20 cellular contexts compared by ENCODE assay signal in genomic region chr5:178516836-178517235, GRCh38.
DNase-seq lines count a peak whose midpoint lies in the region; ATAC-seq and TF ChIP-seq lines count a peak whose summit lies in the region.
"Had no signal": no experiment of that assay in that cellular context is flagged by ENCODE, and none has a peak within 500 bp of the region (broad histone marks: within the 10 kb centered on the region; RNA-seq: fewer than 3 reads in every experiment).

No MANE protein-coding gene starts in this region.

- no peaks in the 10 kb centered on the region for H3K4me1 Mint-ChIP-seq in endodermal cell
- H3K4me1 Mint-ChIP-seq: CD8-positive, alpha-beta memory T cell had no signal

- H3K9me3 ChIP-seq in DND-41 (ENCODE audit: insufficient read depth, low read length, severe bottlenecking) (peaks cover 3% of the 10 kb centered on the region), endodermal cell (ENCODE audit: control insufficient read depth, low read length) (peaks cover 13% of the 10 kb centered on the region), sigmoid colon (no peaks in the 10 kb centered on the region), neuronal stem cell (replicated peaks in 1 of 2; ENCODE audit: control insufficient read depth in 2 of 2, insufficient read depth in 1 of 2, low read depth in 1 of 2, low read length in 2 of 2) (peaks cover 2 to 15% of the 10 kb centered on the region in 2 donors)
- H3K9me3 ChIP-seq: BE2C had no signal

- no peak overlapping the region for H2AK5ac ChIP-seq in neuronal stem cell (ENCODE audit: low read depth, low read length)

- H2BK5ac ChIP-seq in neuronal stem cell (ENCODE audit: low read length): no peak overlapping the region

- TF ChIP-seq CTCF in DND-41 (IDR thresholded peaks at IDR 0.05; ENCODE audit: borderline replicate concordance, extremely low read depth, low read length, poor library complexity, severe bottlenecking) (no peak), HL-60 (IDR thresholded peaks at IDR 0.05; ENCODE audit: insufficient read depth, low read length) (no peak), endodermal cell (conservative IDR thresholded peaks at IDR 0.05) (no peak), sigmoid colon (IDR thresholded peaks at IDR 0.05) (no peak)

- intact Hi-C loops in sigmoid colon (cut with DNase I): no loop called here

- peaks cover 22% of the 10 kb centered on the region for H3K9me3 Mint-ChIP-seq in endodermal cell
- H3K9me3 Mint-ChIP-seq: CD4-positive, alpha-beta T cell had no signal

- no peak overlapping the region for H4K91ac ChIP-seq in neuronal stem cell (ENCODE audit: low read depth, low read length, poor library complexity)

- no peak overlapping the region for H2BK12ac ChIP-seq in neuronal stem cell (ENCODE audit: low read length)

- H3K27me3 ChIP-seq in DND-41 (ENCODE audit: insufficient read depth, low read length, poor library complexity): no peaks in the 10 kb centered on the region
- H3K27me3 ChIP-seq in HL-60 (ENCODE audit: insufficient read depth, poor library complexity, severe bottlenecking): no peaks in the 10 kb centered on the region
- H3K27me3 ChIP-seq in endodermal cell (ENCODE audit: control insufficient read depth, insufficient read depth, low read length, poor library complexity, severe bottlenecking): no peaks in the 10 kb centered on the region
- no peaks in the 10 kb centered on the region for H3K27me3 ChIP-seq in sigmoid colon
- no peaks in the 10 kb centered on the region for H3K27me3 ChIP-seq in neuronal stem cell (ENCODE audit: control insufficient read depth in 3 of 3, insufficient read depth in 3 of 3, low read depth in 1 of 3, low read length in 3 of 3)
- H3K27me3 ChIP-seq: BE2C; BLaER1 treated with 17β-estradiol and CSF1 and Interleukin-3, amounts not matched to agents 10 nM and 100 nM had no signal

- H3K4me3 Mint-ChIP-seq in endodermal cell: no peak overlapping the region
- H3K4me3 Mint-ChIP-seq: CD14-positive monocyte; CD4-positive, alpha-beta T cell; CD8-positive, alpha-beta memory T cell had no signal

- H3K36me3 Mint-ChIP-seq in endodermal cell (ENCODE audit: low read depth): peaks cover 55% of the 10 kb centered on the region
- H3K36me3 Mint-ChIP-seq: CD14-positive monocyte had no signal

- no peak overlapping the region for H2BK15ac ChIP-seq in neuronal stem cell (ENCODE audit: low read length)

- H4K8ac ChIP-seq in neuronal stem cell (ENCODE audit: low read depth, low read length): no peak overlapping the region

- peak; percentile 89 for ATAC-seq in DND-41 (ENCODE audit: insufficient read depth, low read depth)
- ATAC-seq: A549 had no signal

- H3K14ac ChIP-seq in neuronal stem cell (ENCODE audit: low read length): no peak overlapping the region

- DNase-seq in DND-41: peak; percentile 70
- peak in 1 of 2 experiments; percentile 84 for DNase-seq in HL-60 (ENCODE audit: low read depth in 1 of 2, low spot score in 1 of 2)
- peak; percentile 8 for DNase-seq in endodermal cell
- peak; percentile 35 for DNase-seq in sigmoid colon
- DNase-seq in caudate nucleus (lab: John Stamatoyannopoulos, UW): no peak
- DNase-seq in DMS 273 treated with DMSO at 0.1 percent for 48 hours (lab: John Stamatoyannopoulos, UW): no peak
- DNase-seq in neuronal stem cell (ENCODE audit: low spot score): no peak
- DNase-seq: 8988T; ACHN; AML-193; BE2C; CD4-positive, alpha-beta T cell; CD8-positive, alpha-beta memory T cell; DMS53; DMS79 treated with DMSO at 0.1 percent for 48 hours; GOT3; HCEC 1CT had no signal

- no peak overlapping the region for H3K4ac ChIP-seq in neuronal stem cell (ENCODE audit: low read length)

- no peaks in the 10 kb centered on the region for H3K79me1 ChIP-seq in neuronal stem cell (ENCODE audit: low read depth, low read length)

- H3K9ac ChIP-seq in DND-41 (ENCODE audit: low read depth, low read length): no peak overlapping the region
- no peak overlapping the region for H3K9ac ChIP-seq in endodermal cell (ENCODE audit: extremely low read depth, low read length, poor library complexity, severe bottlenecking)
- H3K9ac ChIP-seq in neuronal stem cell (ENCODE audit: low read depth, low read length, poor library complexity): no peak overlapping the region
- H3K9ac ChIP-seq: BLaER1 treated with 17β-estradiol and CSF1 and Interleukin-3, amounts not matched to agents 10 nM and 100 nM had no signal

- H3K4me1 ChIP-seq in DND-41 (ENCODE audit: insufficient read depth, low read length) (no peaks in the 10 kb centered on the region), endodermal cell (ENCODE audit: control insufficient read depth, insufficient read depth, low read length) (no peaks in the 10 kb centered on the region), sigmoid colon (no peaks in the 10 kb centered on the region), neuronal stem cell (ENCODE audit: control insufficient read depth in 2 of 2, insufficient read depth in 1 of 2, low read depth in 1 of 2, low read length in 2 of 2) (no peaks in the 10 kb centered on the region)
- H3K4me1 ChIP-seq: A549; BE2C; BLaER1 treated with 17β-estradiol and CSF1 and Interleukin-3, amounts not matched to agents 10 nM and 100 nM had no signal

- 92 to 93% methylated on average over 2 to 8 of the region's 8 CpGs for WGBS in endodermal cell (ENCODE audit: insufficient coverage in 1 of 2, insufficient read length in 1 of 2), 2 experiments
- 79 to 87% methylated on average over 8 of the region's 8 CpGs for WGBS in sigmoid colon, 2 donors
- WGBS in neuronal stem cell (ENCODE audit: extremely low coverage in 2 of 2, insufficient read length in 2 of 2, insufficient replicate concordance in 1 of 2), 2 donors: no CpG with 5 or more reads among the region's 8 CpGs

- H3K27me3 Mint-ChIP-seq in endodermal cell (ENCODE audit: insufficient read depth): no peaks in the 10 kb centered on the region

- H4K20me1 ChIP-seq in DND-41 (ENCODE audit: insufficient read depth, low read length): no peaks in the 10 kb centered on the region
- H4K20me1 ChIP-seq: BLaER1 treated with 17β-estradiol and CSF1 and Interleukin-3, amounts not matched to agents 10 nM and 100 nM had no signal

- no peak for TF ChIP-seq POLR2A in sigmoid colon (IDR thresholded peaks at IDR 0.05)

- no peak overlapping the region for H2AFZ ChIP-seq in DND-41 (ENCODE audit: low read depth, low read length)
- H2AFZ ChIP-seq in neuronal stem cell (ENCODE audit: low read length): no peak overlapping the region

- no peaks in the 10 kb centered on the region for H3K79me2 ChIP-seq in DND-41 (ENCODE audit: insufficient read depth, low read length)

- no peak overlapping the region for H3K27ac Mint-ChIP-seq in endodermal cell
- H3K27ac Mint-ChIP-seq: CD4-positive, alpha-beta T cell had no signal

- no peak overlapping the region for H3K18ac ChIP-seq in neuronal stem cell (ENCODE audit: low read length)

- H3K36me3 ChIP-seq in DND-41 (ENCODE audit: insufficient read depth, low read length) (no peaks in the 10 kb centered on the region), endodermal cell (ENCODE audit: control insufficient read depth, insufficient read depth, low read length) (no peaks in the 10 kb centered on the region), sigmoid colon (no peaks in the 10 kb centered on the region), neuronal stem cell (replicated peaks in 1 of 2; ENCODE audit: control insufficient read depth in 2 of 2, insufficient read depth in 2 of 2, low read length in 2 of 2) (no peaks in the 10 kb centered on the region)
- H3K36me3 ChIP-seq: BE2C; BLaER1 treated with 17β-estradiol and CSF1 and Interleukin-3, amounts not matched to agents 10 nM and 100 nM had no signal

- H3K23ac ChIP-seq in neuronal stem cell (ENCODE audit: low read depth, low read length, poor library complexity): no peak overlapping the region

- no peak overlapping the region for H2BK120ac ChIP-seq in neuronal stem cell (ENCODE audit: low read depth, low read length)

- no peak overlapping the region for H3K4me2 ChIP-seq in DND-41 (ENCODE audit: insufficient read depth, low read length)
- H3K4me2 ChIP-seq in neuronal stem cell (ENCODE audit: insufficient read depth, low read length, poor library complexity, severe bottlenecking): no peak overlapping the region
- H3K4me2 ChIP-seq: A549; BLaER1 treated with 17β-estradiol and CSF1 and Interleukin-3, amounts not matched to agents 10 nM and 100 nM had no signal

- TF ChIP-seq EP300 in sigmoid colon (IDR thresholded peaks at IDR 0.05): no peak

- H3K4me3 ChIP-seq in DND-41 (ENCODE audit: low read depth in 1 of 2, low read length in 2 of 2) (no peak overlapping the region), HL-60 (replicated peaks; ENCODE audit: insufficient read depth, low read length) (no peak overlapping the region), endodermal cell (ENCODE audit: low read length) (no peak overlapping the region), sigmoid colon (no peak overlapping the region), neuronal stem cell (ENCODE audit: low read length in 2 of 2) (peak overlapping the region in 1 of 2 donors; percentile 36)
- H3K4me3 ChIP-seq: A549; BLaER1 treated with 17β-estradiol and CSF1 and Interleukin-3, amounts not matched to agents 10 nM and 100 nM had no signal

- no peak overlapping the region for H3K27ac ChIP-seq in DND-41 (ENCODE audit: low read length)
- H3K27ac ChIP-seq in HL-60 (replicated peaks): peak overlapping the region; percentile 85
- no peak overlapping the region for H3K27ac ChIP-seq in endodermal cell (ENCODE audit: low read depth, low read length)
- H3K27ac ChIP-seq in sigmoid colon: no peak overlapping the region
- no peak overlapping the region for H3K27ac ChIP-seq in caudate nucleus (ENCODE audit: low read depth, low read length)
- H3K27ac ChIP-seq in neuronal stem cell (replicated peaks; ENCODE audit: low read length): no peak overlapping the region
- H3K27ac ChIP-seq: A549; BLaER1 treated with 17β-estradiol and CSF1 and Interleukin-3, amounts not matched to agents 10 nM and 100 nM had no signal

Comparison
In these comparisons a context has a peak if more than half of its experiments do, and no peak if none do; other contexts are left out.
1. DNase-seq: peak in DND-41 (single experiment), endodermal cell (single experiment) and sigmoid colon (single experiment); none in caudate nucleus (0 of 61), DMS 273 treated with DMSO at 0.1 percent for 48 hours (single experiment) and neuronal stem cell (single experiment).